ENCODE assay signal across 15 cellular contexts in the genomic region with DNA sequence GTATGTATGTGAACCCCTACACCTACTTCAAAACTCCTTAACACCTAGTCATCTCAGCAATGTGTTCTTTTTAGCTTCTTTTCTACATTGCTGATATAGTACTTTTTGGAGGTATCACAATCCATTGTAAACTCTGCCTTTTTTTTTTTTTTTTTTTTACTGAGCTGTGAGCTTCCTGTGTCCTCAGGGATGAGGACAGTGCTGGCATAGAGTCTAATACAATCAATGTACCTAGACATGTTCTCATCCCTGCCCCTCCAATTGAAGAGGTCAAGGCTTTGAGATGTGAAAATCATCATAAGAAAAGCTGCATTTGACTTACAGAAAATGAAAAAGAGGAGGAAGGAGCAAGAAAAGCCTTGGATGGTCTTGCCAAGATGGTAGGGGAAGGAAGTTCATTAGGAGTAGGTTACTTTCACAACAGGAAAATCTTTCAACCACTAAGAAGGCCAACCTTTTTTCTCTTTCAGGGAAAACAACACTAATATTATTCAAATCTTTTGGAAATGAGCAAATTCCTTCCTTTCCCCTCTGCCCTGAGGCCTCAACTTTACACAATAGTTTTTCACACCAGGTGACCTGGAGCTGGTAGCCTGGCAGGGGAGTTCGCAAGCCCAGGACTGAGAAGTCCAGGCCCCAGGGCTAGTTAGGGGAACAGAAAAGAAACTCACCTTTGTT. TPM values are rescaled to one million over a fixed set of nuclear protein-coding genes. Genes with fewer than 3 reads are reported as not detected.
DNase-seq lines count a peak whose midpoint lies in the region; ATAC-seq and TF ChIP-seq lines count a peak whose summit lies in the region.
"Had no signal": no experiment of that assay in that cellular context is flagged by ENCODE, and none has a peak within 500 bp of the region (broad histone marks: within the 10 kb centered on the region; RNA-seq: fewer than 3 reads in every experiment).

No MANE protein-coding gene starts in this region.

- H3K9me3 ChIP-seq in PC-9 (ENCODE audit: insufficient read depth, low read depth): no peaks in the 10 kb centered on the region
- H3K9me3 ChIP-seq in skeletal muscle tissue (ENCODE audit: control insufficient read depth in 3 of 3, low read length in 3 of 3): no peaks in the 10 kb centered on the region

- H3K27ac ChIP-seq in PC-9 (peak overlapping the region; percentile 40), skeletal muscle tissue (ENCODE audit: low read depth, low read length) (peak overlapping the region; percentile 34)

- no peaks in the 10 kb centered on the region for H3K27me3 Mint-ChIP-seq in activated CD4-positive, alpha-beta T cell treated with anti-CD3 and anti-CD28 coated beads for 36 hours
- peaks cover 5 to 31% (median 23%) of the 10 kb centered on the region in 3 donors for H3K27me3 Mint-ChIP-seq in immature natural killer cell (ENCODE audit: low read depth in 3 of 3)
- H3K27me3 Mint-ChIP-seq: activated CD8-positive, alpha-beta memory T cell treated with anti-CD3 and anti-CD28 coated beads, Interleukin-2, amount 10 ng/mL, durations not matched to agents 7 days and 5 days; stimulated activated naive CD8-positive, alpha-beta T cell treated with anti-CD3 and anti-CD28 coated beads, Interleukin-15, Interleukin-2, amounts not matched to agents 100 ng/mL and 50 ng/mL, for 24 hours had no signal

- H3K9ac ChIP-seq in skeletal muscle tissue (ENCODE audit: low read depth in 1 of 3, low read length in 3 of 3): no peak overlapping the region

- peaks cover 22% of the 10 kb centered on the region for H3K79me2 ChIP-seq in PC-9 (ENCODE audit: low read depth)

- H3F3A ChIP-seq in PC-9 (ENCODE audit: insufficient read depth, low read depth): peaks cover 23% of the 10 kb centered on the region; the same call in 1 of the 2 replicates

- DNase-seq in activated CD4-positive, alpha-beta T cell treated with anti-CD3 and anti-CD28 coated beads for 36 hours: no peak
- DNase-seq in activated CD4-positive, alpha-beta T cell treated with anti-CD3 and anti-CD28 coated beads for 4 hours: no peak
- DNase-seq in PC-9 (peak in 1 of 2 experiments; percentile 63), immature natural killer cell (no peak), ecto neural progenitor cell (ENCODE audit: low spot score) (no peak), DMS114 treated with DMSO at 0.1 percent for 48 hours (lab: John Stamatoyannopoulos, UW; ENCODE audit: unreplicated experiment) (no peak)
- DNase-seq: activated CD8-positive, alpha-beta memory T cell treated with anti-CD3 and anti-CD28 coated beads, Interleukin-2, amount 10 ng/mL, durations not matched to agents 7 days and 5 days; Calu3; caudate nucleus; glutamatergic neuron; SIG-M5 had no signal

- H3K27me3 ChIP-seq in PC-9 (ENCODE audit: insufficient read depth, low read depth) (no peaks in the 10 kb centered on the region), skeletal muscle tissue (ENCODE audit: control insufficient read depth in 3 of 3, insufficient read depth in 3 of 3, low read length in 3 of 3) (no peaks in the 10 kb centered on the region)

- no peaks in the 10 kb centered on the region for H3K9me2 ChIP-seq in PC-9 (ENCODE audit: insufficient read depth)

- H3K27ac Mint-ChIP-seq in activated CD4-positive, alpha-beta T cell treated with anti-CD3 and anti-CD28 coated beads for 36 hours: no peak overlapping the region
- H3K27ac Mint-ChIP-seq in immature natural killer cell: peak overlapping the region in 2 of 6 donors; percentile 12 to 49
- H3K27ac Mint-ChIP-seq: activated CD8-positive, alpha-beta memory T cell treated with anti-CD3 and anti-CD28 coated beads, Interleukin-2, amount 10 ng/mL, durations not matched to agents 7 days and 5 days; activated naive CD4-positive, alpha-beta T cell treated with anti-CD3 and anti-CD28 coated beads, Interleukin-2, amount 50 U/mL, for 72 hours had no signal

- H3K36me3 ChIP-seq in PC-9 (ENCODE audit: low read depth) (no peaks in the 10 kb centered on the region), skeletal muscle tissue (ENCODE audit: control insufficient read depth in 3 of 3, insufficient read depth in 3 of 3, low read length in 3 of 3) (no peaks in the 10 kb centered on the region)

- H2AFZ ChIP-seq in PC-9: no peak overlapping the region

- no peaks in the 10 kb centered on the region for H4K20me1 ChIP-seq in PC-9 (ENCODE audit: insufficient read depth)

- intact Hi-C loops in activated CD4-positive, alpha-beta T cell treated with anti-CD3 and anti-CD28 coated beads for 36 hours (cut with DNase I, micrococcal nuclease): loop anchor here (10.0 kb wide), 2 partner anchors 788 to 818 kb away; no protein-coding TSS in a partner anchor
- intact Hi-C loops in PC-9 (cut with micrococcal nuclease; ENCODE audit: unreplicated experiment): no loop called here

- POLR2A ChIA-PET in activated CD4-positive, alpha-beta T cell treated with anti-CD3 and anti-CD28 coated beads for 36 hours (lab: Charles Lee): no interaction called here
- POLR2A ChIA-PET in PC-9 (lab: Charles Lee; ENCODE audit: unreplicated experiment): no interaction called here

- no TSS peak for BruUV-seq in PC-9 (replicated peaks; lab: Mats Ljungman, UMichigan)

- peak overlapping the region; percentile 5 for H3K4me3 Mint-ChIP-seq in activated CD4-positive, alpha-beta T cell treated with anti-CD3 and anti-CD28 coated beads for 36 hours
- H3K4me3 Mint-ChIP-seq in immature natural killer cell: peak overlapping the region; percentile 6 to 98 (median 74)

- no peak for TF ChIP-seq CTCF in PC-9 (conservative IDR thresholded peaks at IDR 0.05)

- no peak for ATAC-seq in activated CD4-positive, alpha-beta T cell treated with anti-CD3 and anti-CD28 coated beads for 36 hours
- no peak for ATAC-seq in HG02588 (IDR thresholded peaks at IDR 0.05; ENCODE audit: unreplicated experiment)
- ATAC-seq: activated CD8-positive, alpha-beta memory T cell treated with anti-CD3 and anti-CD28 coated beads, Interleukin-2, amount 10 ng/mL, durations not matched to agents 7 days and 5 days; activated naive CD4-positive, alpha-beta T cell treated with anti-CD3 and anti-CD28 coated beads, Interleukin-2, amount 50 U/mL, for 72 hours had no signal

- peak overlapping the region; percentile 72 for H3K4me2 ChIP-seq in PC-9

- H3K4me3 ChIP-seq in PC-9 (peak overlapping the region; percentile 93; the same call in 1 of the 2 replicates), skeletal muscle tissue (ENCODE audit: low read length in 3 of 3) (no peak overlapping the region)

- CTCF ChIA-PET in activated CD4-positive, alpha-beta T cell treated with anti-CD3 and anti-CD28 coated beads for 36 hours (lab: Charles Lee): interaction anchor here (0.6 to 1.0 kb wide), 2 partner anchors 16 to 23 kb away, joined by 6 to 7 read pairs; no protein-coding TSS in a partner anchor
- CTCF ChIA-PET in PC-9 (lab: Charles Lee): interaction anchor here (0.6 kb wide), 1 partner anchor 1029 kb away, joined by 15 read pairs; no protein-coding TSS in a partner anchor

- no peaks in the 10 kb centered on the region for H3K9me3 Mint-ChIP-seq in activated CD4-positive, alpha-beta T cell treated with anti-CD3 and anti-CD28 coated beads for 36 hours (ENCODE audit: low read depth)
- H3K9me3 Mint-ChIP-seq in immature natural killer cell: no peaks in the 10 kb centered on the region
- H3K9me3 Mint-ChIP-seq: activated naive CD4-positive, alpha-beta T cell treated with anti-CD3 and anti-CD28 coated beads, Interleukin-2, amount 50 U/mL, for 72 hours; stimulated activated naive CD8-positive, alpha-beta T cell treated with anti-CD3 and anti-CD28 coated beads, Interleukin-15, Interleukin-2, amounts not matched to agents 100 ng/mL and 50 ng/mL, for 24 hours had no signal

- H3K4me1 Mint-ChIP-seq in activated CD4-positive, alpha-beta T cell treated with anti-CD3 and anti-CD28 coated beads for 36 hours: peaks cover 10% of the 10 kb centered on the region
- H3K4me1 Mint-ChIP-seq in immature natural killer cell: peaks cover 17 to 27% of the 10 kb centered on the region in 2 donors

- H3K4me1 ChIP-seq in PC-9 (replicated peaks; ENCODE audit: insufficient read depth) (peaks cover 20% of the 10 kb centered on the region), skeletal muscle tissue (ENCODE audit: control insufficient read depth in 3 of 3, insufficient read depth in 3 of 3, low read length in 3 of 3) (peaks cover 14 to 19% (median 15%) of the 10 kb centered on the region in 3 donors)

- peaks cover 22% of the 10 kb centered on the region for H3K36me3 Mint-ChIP-seq in activated CD4-positive, alpha-beta T cell treated with anti-CD3 and anti-CD28 coated beads for 36 hours (ENCODE audit: low read depth)
- no peaks in the 10 kb centered on the region for H3K36me3 Mint-ChIP-seq in immature natural killer cell

RNA-seq across cellular contexts. Expression of a gene that starts 2.8 kb away (rescaled TPM):
- 10 to 100 TPM; 43.0 to 48.6 TPM for total RNA-seq in activated CD4-positive, alpha-beta T cell treated with anti-CD3 and anti-CD28 coated beads for 36 hours
- total RNA-seq in PC-9 (2021): 31.1 and 35.0 TPM in 2 replicates
- 10 to 100 TPM in 1 of 3 donors, 1 to 10 TPM in 2; 4.3 to 26.1 (median 7.8) TPM for polyA plus RNA-seq in immature natural killer cell
- 12.0 TPM for total RNA-seq in skeletal muscle tissue
